In genomic region chr11:66100272-66101037, GRCh38 we compare ENCODE assay signal across 8 cellular contexts. TPM values are rescaled to one million over a fixed set of nuclear protein-coding genes. Genes with fewer than 3 reads are reported as not detected.
DNase-seq lines count a peak whose midpoint lies in the region; FAIRE-seq and TF ChIP-seq lines count a peak whose summit lies in the region.

No MANE protein-coding gene starts in this region.

- no peaks in the 10 kb centered on the region for H3K36me3 ChIP-seq in uterus

- TF ChIP-seq CTCF in GM20000 (IDR thresholded peaks at IDR 0.05; ENCODE audit: extremely low read depth, missing control alignments) (no peak), uterus (IDR thresholded peaks at IDR 0.05) (no peak)

- no peak for FAIRE-seq in urothelium cell line (lab: Jason Lieb, UNC)

- H3K36me3 Mint-ChIP-seq in activated CD4-positive, alpha-beta memory T cell treated with anti-CD3 and anti-CD28 coated beads for 36 hours: peaks cover 4% of the 10 kb centered on the region

- POLR2A ChIA-PET in activated CD4-positive, alpha-beta memory T cell treated with anti-CD3 and anti-CD28 coated beads for 36 hours (lab: Charles Lee): interaction anchor here (0.7 kb wide), 1 partner anchor 29 kb away, joined by 3 read pairs; no protein-coding TSS in a partner anchor

- peak overlapping the region; percentile 66 for H3K4me3 Mint-ChIP-seq in activated CD4-positive, alpha-beta memory T cell treated with anti-CD3 and anti-CD28 coated beads for 36 hours

- H3K9me3 Mint-ChIP-seq in activated CD4-positive, alpha-beta memory T cell treated with anti-CD3 and anti-CD28 coated beads for 36 hours: no peaks in the 10 kb centered on the region

- no peaks in the 10 kb centered on the region for H3K27me3 ChIP-seq in uterus

- no peaks in the 10 kb centered on the region for H3K9me3 ChIP-seq in uterus

- CTCF ChIA-PET in activated CD4-positive, alpha-beta memory T cell treated with anti-CD3 and anti-CD28 coated beads for 36 hours (lab: Charles Lee): interaction anchor here (1.0 to 3.2 kb wide), 7 partner anchors 16 to 78 kb away, joined by 3 to 16 read pairs (median 4); partner anchors contain the start of gene PACS1

- no peaks in the 10 kb centered on the region for H3K4me1 ChIP-seq in uterus

- H3K27ac Mint-ChIP-seq in activated CD4-positive, alpha-beta memory T cell treated with anti-CD3 and anti-CD28 coated beads for 36 hours: peak overlapping the region; percentile 90

- no peak overlapping the region for H3K4me3 ChIP-seq in uterus

- H3K4me1 Mint-ChIP-seq in activated CD4-positive, alpha-beta memory T cell treated with anti-CD3 and anti-CD28 coated beads for 36 hours (ENCODE audit: low read depth): peaks cover 64% of the 10 kb centered on the region

- DNase-seq in AML-193 (lab: John Stamatoyannopoulos, UW): peak; percentile 54 to 56
- DNase-seq in GM20000 (ENCODE audit: low spot score): peak; percentile 61
- DNase-seq in NCI-H2029 (lab: John Stamatoyannopoulos, UW): peak; percentile 93
- peak; percentile 77 for DNase-seq in activated CD4-positive, alpha-beta memory T cell treated with anti-CD3 and anti-CD28 coated beads for 36 hours
- no peak for DNase-seq in epithelial cell of prostate (ENCODE audit: low read depth, low spot score)
- DNase-seq in posterior cingulate gyrus: peak in 9 of 10 donors; percentile 23 to 92 (median 54)
- peak; percentile 35 to 37 for DNase-seq in uterus
- DNase-seq in urothelium cell line (ENCODE audit: low spot score): no peak

- H3K27me3 Mint-ChIP-seq in activated CD4-positive, alpha-beta memory T cell treated with anti-CD3 and anti-CD28 coated beads for 36 hours: no peaks in the 10 kb centered on the region

- H3K27ac ChIP-seq in epithelial cell of prostate (peak overlapping the region; percentile 10), uterus (no peak overlapping the region)

- intact Hi-C loops in activated CD4-positive, alpha-beta memory T cell treated with anti-CD3 and anti-CD28 coated beads for 36 hours (cut with micrococcal nuclease): loop anchor here (1.0 to 5.0 kb wide), 4 partner anchors 19 to 34 kb away; no protein-coding TSS in a partner anchor
- intact Hi-C loops in posterior cingulate gyrus (cut with DNase I): no loop called here
- intact Hi-C loops in uterus (cut with DNase I; ENCODE audit: low total_unique reads): no loop called here

- no peak for TF ChIP-seq POLR2A in uterus (IDR thresholded peaks at IDR 0.05)

RNA-seq across cellular contexts. Expression of gene PACS1, which starts 30.4 kb away (rescaled TPM):
- 10 to 100 TPM; 82.0 to 84.1 TPM for total RNA-seq in activated CD4-positive, alpha-beta memory T cell treated with anti-CD3 and anti-CD28 coated beads for 36 hours
- 10 to 100 TPM in 3 of 4 donors, 1 to 10 TPM in 1; 2.9 to 79.2 (median 57.2) TPM for total RNA-seq in uterus

RNA-seq across cellular contexts. Expression of gene SF3B2, which starts 48.3 kb away (rescaled TPM):
- 100 to 1,000 TPM; 271 to 274 TPM for total RNA-seq in activated CD4-positive, alpha-beta memory T cell treated with anti-CD3 and anti-CD28 coated beads for 36 hours
- total RNA-seq in uterus: 100 to 1,000 TPM in 2 of 4 donors, 10 to 100 TPM in 2; 59.9 to 195 (median 106) TPM

RNA-seq across cellular contexts. Expression of gene GAL3ST3, which starts 51.5 kb away (rescaled TPM):
- not detected for total RNA-seq in activated CD4-positive, alpha-beta memory T cell treated with anti-CD3 and anti-CD28 coated beads for 36 hours
- 1 to 10 TPM in 2 of 4 donors, under 1 TPM in 1, not detected in 1; 0.26 to 2.1 (median 1.9) TPM for total RNA-seq in uterus

Comparison
In these comparisons a context has a peak if more than half of its experiments do, and no peak if none do; other contexts are left out.
1. DNase-seq: peak in AML-193 (2 of 2), GM20000 (single experiment), NCI-H2029 (single experiment), activated CD4-positive, alpha-beta memory T cell treated with anti-CD3 and anti-CD28 coated beads for 36 hours (single experiment), posterior cingulate gyrus (9 of 10) and uterus (2 of 2); none in epithelial cell of prostate (single experiment) and urothelium cell line (single experiment).